8 cellular contexts compared by ENCODE assay signal in the genomic region with DNA sequence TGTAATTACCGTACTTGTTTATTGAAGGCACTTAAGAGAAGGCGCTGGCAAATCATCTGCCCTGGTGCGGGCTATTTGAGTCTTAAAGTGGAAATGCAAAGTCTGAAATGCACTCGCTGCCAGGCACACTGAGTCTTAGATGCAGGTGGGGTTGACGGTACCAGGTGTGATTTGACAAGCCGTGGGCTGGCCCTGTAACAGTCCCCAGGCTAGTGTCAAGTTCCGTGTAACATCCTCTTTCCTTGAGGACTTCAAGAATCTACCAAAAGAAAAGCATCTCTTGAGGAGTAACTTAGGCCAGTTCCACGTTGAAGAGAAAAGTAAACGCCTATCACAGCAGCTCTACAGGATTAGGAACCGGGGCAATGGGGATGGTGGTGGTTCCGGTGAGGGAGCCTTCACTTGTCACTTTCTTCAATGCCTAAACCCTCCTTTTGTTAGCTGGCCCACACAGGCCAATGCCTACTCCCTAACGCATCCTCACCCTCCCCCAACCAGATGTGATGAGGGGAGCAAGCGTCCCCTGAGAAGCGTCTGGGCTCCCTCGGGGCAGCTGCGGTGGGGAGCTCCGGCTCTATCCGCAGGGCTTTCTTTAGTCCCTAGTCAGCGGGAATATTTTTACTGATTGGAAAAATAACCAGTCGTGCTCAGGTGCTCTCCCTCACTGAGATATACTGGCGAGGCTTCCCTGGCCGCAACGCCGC. TPM values are rescaled to one million over a fixed set of nuclear protein-coding genes. Genes with fewer than 3 reads are reported as not detected.
DNase-seq lines count a peak whose midpoint lies in the region; ATAC-seq, FAIRE-seq and TF ChIP-seq lines count a peak whose summit lies in the region.

No MANE protein-coding gene starts in this region.

- no peak for TF ChIP-seq CTCF in endothelial cell of umbilical vein (IDR thresholded peaks at IDR 0.05; ENCODE audit: extremely low read depth in 1 of 2, insufficient read depth in 1 of 2, low read depth in 1 of 2, low read length in 2 of 2)

- H2AFZ ChIP-seq in endothelial cell of umbilical vein (ENCODE audit: low read depth, low read length) = peak overlapping the region; percentile 78

- no peak for TF ChIP-seq POLR2A in endothelial cell of umbilical vein (IDR thresholded peaks at IDR 0.05; ENCODE audit: low read depth, low read length)

- H3K36me3 Mint-ChIP-seq in natural killer cell treated with Interleukin-12 subunit alpha and Interleukin-12 subunit beta and Interleukin-15 and Interleukin-18, amount 100 ng/mL, for 72 hours = no peaks in the 10 kb centered on the region

- peak overlapping the region; percentile 99 for H3K4me3 Mint-ChIP-seq in natural killer cell treated with Interleukin-12 subunit alpha and Interleukin-12 subunit beta and Interleukin-15 and Interleukin-18, amount 100 ng/mL, for 72 hours

- H3K4me2 ChIP-seq in BLaER1 = peak overlapping the region; percentile 89
- peak overlapping the region; percentile 96 for H3K4me2 ChIP-seq in endothelial cell of umbilical vein (ENCODE audit: insufficient read depth, low read length)

- no peaks in the 10 kb centered on the region for H3K27me3 Mint-ChIP-seq in natural killer cell treated with Interleukin-12 subunit alpha and Interleukin-12 subunit beta and Interleukin-15 and Interleukin-18, amount 100 ng/mL, for 72 hours

- peak; percentile 20 for ATAC-seq in GM18858 (IDR thresholded peaks at IDR 0.05; ENCODE audit: unreplicated experiment)
- ATAC-seq in HG03045 (IDR thresholded peaks at IDR 0.05; ENCODE audit: unreplicated experiment) = peak; percentile 32
- peak in 1 of 2 donors; percentile 34 for ATAC-seq in natural killer cell treated with Interleukin-12 subunit alpha and Interleukin-12 subunit beta and Interleukin-15 and Interleukin-18, amount 100 ng/mL, for 72 hours

- peaks cover 20 to 32% of the 10 kb centered on the region in 2 donors for H3K4me1 Mint-ChIP-seq in natural killer cell treated with Interleukin-12 subunit alpha and Interleukin-12 subunit beta and Interleukin-15 and Interleukin-18, amount 100 ng/mL, for 72 hours (ENCODE audit: low read depth in 2 of 2)

- TSS peak; percentile 68 for BruUV-seq in endothelial cell of umbilical vein (replicated peaks; lab: Mats Ljungman, UMichigan)

- dilution Hi-C loops in endothelial cell of umbilical vein (cut with MboI; ENCODE audit: extremely low pct_ligation_motif_present, low sequenced_read_pairs) = no loop called here

- H3K9me3 ChIP-seq in BLaER1 (no peaks in the 10 kb centered on the region), SJCRH30 (replicated peaks) (no peaks in the 10 kb centered on the region), endothelial cell of umbilical vein (replicated peaks; ENCODE audit: control insufficient read depth, insufficient read depth, low read length) (no peaks in the 10 kb centered on the region)

- peak overlapping the region; percentile 96 for H3K27ac ChIP-seq in BLaER1
- H3K27ac ChIP-seq in SJCRH30 = peak overlapping the region; percentile 97
- H3K27ac ChIP-seq in endothelial cell of umbilical vein (ENCODE audit: insufficient read depth, low read depth, low read length) = peak overlapping the region; percentile 81

- no peaks in the 10 kb centered on the region for H3K9me1 ChIP-seq in endothelial cell of umbilical vein (replicated peaks; ENCODE audit: control insufficient read depth, extremely low read depth, insufficient read depth, low read length)

- H3K4me1 ChIP-seq in BLaER1 (peaks cover 43% of the 10 kb centered on the region), SJCRH30 (peaks cover 17% of the 10 kb centered on the region), endothelial cell of umbilical vein (ENCODE audit: control insufficient read depth, extremely low read depth, insufficient read depth, low read length) (peaks cover 16% of the 10 kb centered on the region)

- H3K4me3 ChIP-seq in BLaER1 (peak overlapping the region; percentile 85), SJCRH30 (peak overlapping the region; percentile 75), endothelial cell of umbilical vein (replicated peaks in 1 of 3; ENCODE audit: insufficient read depth in 1 of 3, low read depth in 1 of 3, low read length in 3 of 3) (peak overlapping the region; percentile 91 to 96 (median 95))

- no peaks in the 10 kb centered on the region for H3K36me3 ChIP-seq in BLaER1
- H3K36me3 ChIP-seq in SJCRH30 = no peaks in the 10 kb centered on the region
- H3K36me3 ChIP-seq in endothelial cell of umbilical vein (ENCODE audit: control insufficient read depth in 2 of 2, extremely low read depth in 1 of 2, insufficient read depth in 2 of 2, low read length in 2 of 2) = no peaks in the 10 kb centered on the region

- DNase-seq in SJCRH30 (no peak), endothelial cell of umbilical vein (ENCODE audit: low read depth, low spot score) (no peak), UCSD-AML1 (lab: John Stamatoyannopoulos, UW; ENCODE audit: unreplicated experiment) (no peak), posterior vena cava (ENCODE audit: low spot score) (no peak)
- no peak for DNase-seq in natural killer cell treated with Interleukin-12 subunit alpha and Interleukin-12 subunit beta and Interleukin-15 and Interleukin-18, amount 100 ng/mL, for 72 hours (ENCODE audit: low spot score)

- H3K27me3 ChIP-seq in BLaER1 = no peaks in the 10 kb centered on the region
- H3K27me3 ChIP-seq in SJCRH30 = no peaks in the 10 kb centered on the region
- no peaks in the 10 kb centered on the region for H3K27me3 ChIP-seq in endothelial cell of umbilical vein (ENCODE audit: control insufficient read depth in 2 of 2, insufficient read depth in 2 of 2, low read length in 2 of 2)

- FAIRE-seq in endothelial cell of umbilical vein (lab: Jason Lieb, UNC) = no peak

- H3K27ac Mint-ChIP-seq in natural killer cell treated with Interleukin-12 subunit alpha and Interleukin-12 subunit beta and Interleukin-15 and Interleukin-18, amount 100 ng/mL, for 72 hours = peak overlapping the region; percentile 95 to 98

- H4K20me1 ChIP-seq in BLaER1 = peaks cover 33% of the 10 kb centered on the region
- peaks cover 3% of the 10 kb centered on the region for H4K20me1 ChIP-seq in endothelial cell of umbilical vein (replicated peaks; ENCODE audit: control insufficient read depth, extremely low read depth, insufficient read depth, low read length)

- H3K9ac ChIP-seq in BLaER1 = peak overlapping the region; percentile 96
- peak overlapping the region; percentile 60 for H3K9ac ChIP-seq in endothelial cell of umbilical vein (replicated peaks; ENCODE audit: extremely low read depth, insufficient read depth, low read length)

- intact Hi-C loops in endothelial cell of umbilical vein (cut with micrococcal nuclease) (loop anchor here (2.0 kb wide), 2 partner anchors 95 to 251 kb away; a partner anchor contains a TSS), posterior vena cava (cut with DNase I) (loop anchor here in 1 of 2 donors (10.0 kb wide), 1 partner anchor 145 kb away; no protein-coding TSS in a partner anchor)

- CTCF ChIA-PET in endothelial cell of umbilical vein (lab: Charles Lee) = interaction anchor here (1.1 to 3.6 kb wide), 4 partner anchors 21 to 149 kb away, joined by 3 to 44 read pairs (median 24); no protein-coding TSS in a partner anchor

- H3K79me2 ChIP-seq in endothelial cell of umbilical vein (ENCODE audit: control insufficient read depth, insufficient read depth, low read length) = peaks cover 32% of the 10 kb centered on the region

- POLR2A ChIA-PET in endothelial cell of umbilical vein (lab: Charles Lee) = interaction anchor here (1.9 kb wide), 1 partner anchor 141 kb away, joined by 8 read pairs; no protein-coding TSS in a partner anchor

- H3K9me3 Mint-ChIP-seq in natural killer cell treated with Interleukin-12 subunit alpha and Interleukin-12 subunit beta and Interleukin-15 and Interleukin-18, amount 100 ng/mL, for 72 hours = no peaks in the 10 kb centered on the region

TF ChIP-seq in endothelial cell of umbilical vein, 7 proteins besides CTCF, POLR2A, EP300 and RAD21:
- TF ChIP-seq EZH2 (IDR thresholded peaks at IDR 0.05; ENCODE audit: borderline replicate concordance, low read depth, low read length, severe bottlenecking) (no peak), MYC (IDR thresholded peaks at IDR 0.05; ENCODE audit: low read depth, low read length) (no peak), GATA2 (IDR thresholded peaks at IDR 0.05; ENCODE audit: insufficient read depth, insufficient read length, low read depth, low read length) (no peak), POLR2AphosphoS5 (IDR thresholded peaks at IDR 0.05; ENCODE audit: insufficient read depth, low read depth, low read length) (no peak), JUN (IDR thresholded peaks at IDR 0.05; ENCODE audit: borderline replicate concordance, insufficient read depth, insufficient read length, low read depth) (no peak), FOS (IDR thresholded peaks at IDR 0.05; ENCODE audit: borderline replicate concordance, insufficient read depth, low read length) (no peak)
- TF ChIP-seq, protein P1, sequence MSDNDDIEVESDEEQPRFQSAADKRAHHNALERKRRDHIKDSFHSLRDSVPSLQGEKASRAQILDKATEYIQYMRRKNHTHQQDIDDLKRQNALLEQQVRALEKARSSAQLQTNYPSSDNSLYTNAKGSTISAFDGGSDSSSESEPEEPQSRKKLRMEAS (IDR thresholded peaks at IDR 0.05; ENCODE audit: insufficient read depth, insufficient read length) = no peak

RNA-seq across cellular contexts. Expression of a gene that starts 1.5 kb away (rescaled TPM):
- total RNA-seq in SJCRH30 (2014; rRNA removed; shearing (Covaris generic)) = 144 and 145 TPM in 2 replicates
- 57.7 and 63.9 TPM in 2 replicates for total RNA-seq in endothelial cell of umbilical vein
- polyA plus RNA-seq in endothelial cell of umbilical vein = 9.0 and 14.2 TPM in 2 replicates
- polyA plus RNA-seq in endothelial cell of umbilical vein (2011; cell fraction: cytosol; rRNA removed) = 28.2 and 30.6 TPM in 2 replicates
- 17.3 and 21.9 TPM in 2 replicates for polyA plus RNA-seq in endothelial cell of umbilical vein (2011; cell fraction: nucleus; rRNA removed)
- polyA plus RNA-seq in endothelial cell of umbilical vein (2012) = 83.0 and 104 TPM in 2 replicates
- 9.3 and 13.1 TPM in 2 replicates for polyA minus RNA-seq in endothelial cell of umbilical vein
- polyA minus RNA-seq in endothelial cell of umbilical vein (2011; cell fraction: cytosol; rRNA and poly(A)+ RNA removed) = 35.2 TPM
- polyA minus RNA-seq in endothelial cell of umbilical vein (2011; cell fraction: nucleus; rRNA and poly(A)+ RNA removed) = 8.8 and 13.2 TPM in 2 replicates
- 10 to 100 TPM; 85.9 to 90.8 TPM for total RNA-seq in natural killer cell treated with Interleukin-12 subunit alpha and Interleukin-12 subunit beta and Interleukin-15 and Interleukin-18, amount 100 ng/mL, for 72 hours
- total RNA-seq in posterior vena cava = 100 to 1,000 TPM; 204 to 217 TPM
